In the genomic region with DNA sequence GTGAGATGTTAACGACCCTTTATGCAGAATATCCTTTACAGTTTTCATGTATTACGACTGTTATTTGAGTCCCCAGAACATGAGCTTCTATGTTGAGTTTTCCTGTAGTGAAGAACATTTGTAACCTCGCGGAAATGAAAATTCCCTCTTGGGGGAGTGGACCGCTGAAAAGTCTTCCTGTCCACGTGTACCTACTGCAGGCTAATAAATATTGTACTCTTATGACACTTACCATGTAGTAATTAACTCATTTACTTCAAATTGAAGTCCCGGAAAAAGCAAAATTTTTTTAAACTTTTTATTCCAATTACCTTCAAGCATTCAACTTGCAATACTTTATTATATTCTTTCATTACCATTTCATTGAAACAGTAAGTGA, we compare ENCODE assay signal across 8 cellular contexts. TPM values are rescaled to one million over a fixed set of nuclear protein-coding genes. Genes with fewer than 3 reads are reported as not detected.
DNase-seq lines count a peak whose midpoint lies in the region; ATAC-seq, FAIRE-seq and TF ChIP-seq lines count a peak whose summit lies in the region.

No MANE protein-coding gene starts in this region.

- no peaks in the 10 kb centered on the region for H4K20me1 ChIP-seq in keratinocyte (ENCODE audit: control insufficient read depth, extremely low read depth, insufficient read depth, low read length)

- intact Hi-C loops in activated CD4-positive, alpha-beta T cell treated with anti-CD3 and anti-CD28 coated beads, Interleukin-2, amount 10 ng/mL, durations not matched to agents 24 days and 14 days (cut with micrococcal nuclease), result loop anchor here (1.0 to 5.0 kb wide), 6 partner anchors 21 to 1904 kb away; partner anchors contain the start of genes ACYP2, CHAC2, PNPT1 and PPP4R3B
- intact Hi-C loops in activated T-helper 2 cell treated with anti-CD3 and anti-CD28 coated beads, Interferon-gamma antibody, Interleukin-2, Interleukin-4, amounts not matched to agents 10 μg/mL and 5 μg/mL and 100 μg/mL, durations not matched to agents 14 hours and 24 hours and 36 hours (cut with micrococcal nuclease), result loop anchor here (1.0 to 10.0 kb wide), 5 partner anchors 21 to 1827 kb away; partner anchors contain the start of genes CHAC2, PPP4R3B and PSME4

- H3K27me3 ChIP-seq in keratinocyte (ENCODE audit: control insufficient read depth, extremely low read depth, insufficient read depth, low read length) (no peaks in the 10 kb centered on the region), thoracic aorta (replicated peaks; ENCODE audit: insufficient read depth) (no peaks in the 10 kb centered on the region)

- H3K4me3 Mint-ChIP-seq in activated CD4-positive, alpha-beta T cell treated with anti-CD3 and anti-CD28 coated beads, Interleukin-2, amount 10 ng/mL, durations not matched to agents 24 days and 14 days, result peak overlapping the region; percentile 97
- H3K4me3 Mint-ChIP-seq in activated T-helper 2 cell treated with anti-CD3 and anti-CD28 coated beads, Interferon-gamma antibody, Interleukin-2, Interleukin-4, amounts not matched to agents 10 μg/mL and 5 μg/mL and 100 μg/mL, durations not matched to agents 14 hours and 24 hours and 36 hours (ENCODE audit: low read depth), result peak overlapping the region; percentile 99

- peaks cover 88% of the 10 kb centered on the region for H3K79me2 ChIP-seq in keratinocyte (ENCODE audit: control insufficient read depth, insufficient read depth, low read length)

- H3K36me3 Mint-ChIP-seq in activated CD4-positive, alpha-beta T cell treated with anti-CD3 and anti-CD28 coated beads, Interleukin-2, amount 10 ng/mL, durations not matched to agents 24 days and 14 days (ENCODE audit: low read depth), result peaks cover 7% of the 10 kb centered on the region
- peaks cover 22% of the 10 kb centered on the region for H3K36me3 Mint-ChIP-seq in activated T-helper 2 cell treated with anti-CD3 and anti-CD28 coated beads, Interferon-gamma antibody, Interleukin-2, Interleukin-4, amounts not matched to agents 10 μg/mL and 5 μg/mL and 100 μg/mL, durations not matched to agents 14 hours and 24 hours and 36 hours (ENCODE audit: low read depth)

- no peaks in the 10 kb centered on the region for H3K9me1 ChIP-seq in keratinocyte (ENCODE audit: control insufficient read depth, extremely low read depth, insufficient read depth, low read length)

- H3K9ac ChIP-seq in keratinocyte (ENCODE audit: control insufficient read depth, extremely low read depth, insufficient read depth, low read length), result peak overlapping the region; percentile 91

- no peaks in the 10 kb centered on the region for H3K9me3 Mint-ChIP-seq in activated CD4-positive, alpha-beta T cell treated with anti-CD3 and anti-CD28 coated beads, Interleukin-2, amount 10 ng/mL, durations not matched to agents 24 days and 14 days
- H3K9me3 Mint-ChIP-seq in activated T-helper 2 cell treated with anti-CD3 and anti-CD28 coated beads, Interferon-gamma antibody, Interleukin-2, Interleukin-4, amounts not matched to agents 10 μg/mL and 5 μg/mL and 100 μg/mL, durations not matched to agents 14 hours and 24 hours and 36 hours, result no peaks in the 10 kb centered on the region

- peak overlapping the region; percentile 92 for H3K4me2 ChIP-seq in keratinocyte (ENCODE audit: control insufficient read depth, extremely low read depth, insufficient read depth, low read depth, low read length)

- H3K27ac Mint-ChIP-seq in activated CD4-positive, alpha-beta T cell treated with anti-CD3 and anti-CD28 coated beads, Interleukin-2, amount 10 ng/mL, durations not matched to agents 24 days and 14 days, result peak overlapping the region; percentile 96
- peak overlapping the region; percentile 97 for H3K27ac Mint-ChIP-seq in activated T-helper 2 cell treated with anti-CD3 and anti-CD28 coated beads, Interferon-gamma antibody, Interleukin-2, Interleukin-4, amounts not matched to agents 10 μg/mL and 5 μg/mL and 100 μg/mL, durations not matched to agents 14 hours and 24 hours and 36 hours

- dilution Hi-C loops in keratinocyte (cut with MboI; ENCODE audit: extremely low pct_ligation_motif_present, low sequenced_read_pairs), result no loop called here

- H2AFZ ChIP-seq in keratinocyte (ENCODE audit: control insufficient read depth, low read length), result peak overlapping the region; percentile 95

- TF ChIP-seq CTCF in keratinocyte (optimal IDR thresholded peaks at IDR 0.05 in 1 of 3, IDR thresholded peaks at IDR 0.05 in 1 of 3, conservative IDR thresholded peaks at IDR 0.05 in 1 of 3; ENCODE audit: extremely low read depth in 1 of 3, insufficient read depth in 2 of 3, low read length in 3 of 3) (no peak), thoracic aorta (IDR thresholded peaks at IDR 0.05) (no peak)

- H3K36me3 ChIP-seq in keratinocyte (ENCODE audit: control insufficient read depth in 2 of 2, extremely low read depth in 1 of 2, insufficient read depth in 2 of 2, low read length in 2 of 2) (no peaks in the 10 kb centered on the region), thoracic aorta (no peaks in the 10 kb centered on the region)

- H3K9me3 ChIP-seq in keratinocyte (ENCODE audit: control insufficient read depth, low read depth, low read length) (no peaks in the 10 kb centered on the region), thoracic aorta (no peaks in the 10 kb centered on the region)

- no peak for ATAC-seq in thoracic aorta (ENCODE audit: insufficient number of reproducible peaks, low FRiP score, low read depth)

- peaks cover 28% of the 10 kb centered on the region for H3K4me1 Mint-ChIP-seq in activated CD4-positive, alpha-beta T cell treated with anti-CD3 and anti-CD28 coated beads, Interleukin-2, amount 10 ng/mL, durations not matched to agents 24 days and 14 days
- peaks cover 38% of the 10 kb centered on the region for H3K4me1 Mint-ChIP-seq in activated T-helper 2 cell treated with anti-CD3 and anti-CD28 coated beads, Interferon-gamma antibody, Interleukin-2, Interleukin-4, amounts not matched to agents 10 μg/mL and 5 μg/mL and 100 μg/mL, durations not matched to agents 14 hours and 24 hours and 36 hours (ENCODE audit: low read depth)

- H3K27ac ChIP-seq in keratinocyte (ENCODE audit: control insufficient read depth, insufficient read depth, low read length) (peak overlapping the region; percentile 90), thoracic aorta (peak overlapping the region; percentile 78 to 81)

- H3K4me3 ChIP-seq in keratinocyte (ENCODE audit: control insufficient read depth in 2 of 3, extremely low read depth in 1 of 3, insufficient read depth in 2 of 3, low read depth in 1 of 3, low read length in 3 of 3) (peak overlapping the region; percentile 85 to 99 (median 96)), thoracic aorta (peak overlapping the region; percentile 91)

- no peaks in the 10 kb centered on the region for H3K27me3 Mint-ChIP-seq in activated CD4-positive, alpha-beta T cell treated with anti-CD3 and anti-CD28 coated beads, Interleukin-2, amount 10 ng/mL, durations not matched to agents 24 days and 14 days
- no peaks in the 10 kb centered on the region for H3K27me3 Mint-ChIP-seq in activated T-helper 2 cell treated with anti-CD3 and anti-CD28 coated beads, Interferon-gamma antibody, Interleukin-2, Interleukin-4, amounts not matched to agents 10 μg/mL and 5 μg/mL and 100 μg/mL, durations not matched to agents 14 hours and 24 hours and 36 hours (ENCODE audit: low read depth)

- FAIRE-seq in keratinocyte (lab: Jason Lieb, UNC), result no peak

- DNase-seq in activated CD4-positive, alpha-beta T cell treated with anti-CD3 and anti-CD28 coated beads, Interleukin-2, amount 10 ng/mL, durations not matched to agents 24 days and 14 days, result no peak
- DNase-seq in activated CD4-positive, alpha-beta T cell treated with anti-CD3 and anti-CD28 coated beads for 4 hours, result no peak
- DNase-seq in activated T-helper 2 cell treated with anti-CD3 and anti-CD28 coated beads, Interferon-gamma antibody, Interleukin-2, Interleukin-4, amounts not matched to agents 10 μg/mL and 5 μg/mL and 100 μg/mL, durations not matched to agents 14 hours and 24 hours and 36 hours (ENCODE audit: low spot score), result no peak
- DNase-seq in keratinocyte (ENCODE audit: low read depth, low spot score), result no peak
- DNase-seq in thoracic aorta (ENCODE audit: low spot score), result no peak
- no peak for DNase-seq in NCI-H2029 (lab: John Stamatoyannopoulos, UW)
- DNase-seq in anterior cingulate cortex (lab: John Stamatoyannopoulos, UW), result no peak
- DNase-seq in H4 (ENCODE audit: low spot score), result no peak

- H3K4me1 ChIP-seq in keratinocyte (ENCODE audit: control insufficient read depth, extremely low read depth, insufficient read depth, low read length) (peaks cover 24% of the 10 kb centered on the region), thoracic aorta (ENCODE audit: control insufficient read depth in 1 of 2, low read depth in 2 of 2) (peaks cover 28 to 61% of the 10 kb centered on the region in 2 donors)

RNA-seq across cellular contexts. Expression of gene ERLEC1, which starts 1.1 kb away (rescaled TPM):
- total RNA-seq in activated CD4-positive, alpha-beta T cell treated with anti-CD3 and anti-CD28 coated beads, Interleukin-2, amount 10 ng/mL, durations not matched to agents 24 days and 14 days, result 24.1 and 24.9 TPM in 2 replicates
- 36.0 and 36.2 TPM in 2 replicates for total RNA-seq in activated T-helper 2 cell treated with anti-CD3 and anti-CD28 coated beads, Interferon-gamma antibody, Interleukin-2, Interleukin-4, amounts not matched to agents 10 μg/mL and 5 μg/mL and 100 μg/mL, durations not matched to agents 14 hours and 24 hours and 36 hours
- 22.2 to 35.6 TPM (median 26.6 TPM) in 3 replicates for polyA plus RNA-seq in keratinocyte
- 44.4 TPM for polyA plus RNA-seq in keratinocyte (2011; ENCODE audit: low read depth)
- polyA plus RNA-seq in keratinocyte (2011; cell fraction: cytosol; rRNA removed), result 20.0 and 39.0 TPM in 2 replicates
- polyA plus RNA-seq in keratinocyte (2011; cell fraction: nucleus; rRNA removed), result 22.2 and 27.9 TPM in 2 replicates
- polyA plus RNA-seq in keratinocyte (2012; ENCODE audit: low replicate concordance), result 24.8 and 27.1 TPM in 2 replicates
- 3.9 to 11.5 TPM (median 5.7 TPM) in 3 replicates for polyA minus RNA-seq in keratinocyte
- polyA minus RNA-seq in keratinocyte (2011; cell fraction: cytosol; rRNA and poly(A)+ RNA removed), result 31.1 TPM
- polyA minus RNA-seq in keratinocyte (2011; cell fraction: nucleus; rRNA and poly(A)+ RNA removed), result 11.9 and 14.0 TPM in 2 replicates
- total RNA-seq in thoracic aorta, result 10 to 100 TPM; 50.3 to 88.5 TPM
- total RNA-seq in H4 (2014; rRNA removed; shearing (Covaris generic)), result 70.3 and 85.9 TPM in 2 replicates

RNA-seq across cellular contexts. Expression of gene ASB3, which starts 1.1 kb away (rescaled TPM):
- total RNA-seq in activated CD4-positive, alpha-beta T cell treated with anti-CD3 and anti-CD28 coated beads, Interleukin-2, amount 10 ng/mL, durations not matched to agents 24 days and 14 days, result 19.6 and 24.0 TPM in 2 replicates
- 24.3 and 26.4 TPM in 2 replicates for total RNA-seq in activated T-helper 2 cell treated with anti-CD3 and anti-CD28 coated beads, Interferon-gamma antibody, Interleukin-2, Interleukin-4, amounts not matched to agents 10 μg/mL and 5 μg/mL and 100 μg/mL, durations not matched to agents 14 hours and 24 hours and 36 hours
- polyA plus RNA-seq in keratinocyte, result 11.4 to 16.6 TPM (median 13.2 TPM) in 3 replicates
- 4.9 TPM for polyA plus RNA-seq in keratinocyte (2011; ENCODE audit: low read depth)
- 7.1 and 17.1 TPM in 2 replicates for polyA plus RNA-seq in keratinocyte (2011; cell fraction: cytosol; rRNA removed)
- 15.1 and 18.7 TPM in 2 replicates for polyA plus RNA-seq in keratinocyte (2011; cell fraction: nucleus; rRNA removed)
- polyA plus RNA-seq in keratinocyte (2012; ENCODE audit: low replicate concordance), result 7.5 and 7.7 TPM in 2 replicates
- polyA minus RNA-seq in keratinocyte, result 5.1 to 19.9 TPM (median 14.1 TPM) in 3 replicates
- polyA minus RNA-seq in keratinocyte (2011; cell fraction: cytosol; rRNA and poly(A)+ RNA removed), result 6.7 TPM
- 9.9 and 15.6 TPM in 2 replicates for polyA minus RNA-seq in keratinocyte (2011; cell fraction: nucleus; rRNA and poly(A)+ RNA removed)
- 10 to 100 TPM; 13.3 to 24.1 TPM for total RNA-seq in thoracic aorta
- total RNA-seq in H4 (2014; rRNA removed; shearing (Covaris generic)), result 24.8 and 27.8 TPM in 2 replicates

RNA-seq across cellular contexts. Expression of gene CHAC2, which starts 20.3 kb away (rescaled TPM):
- total RNA-seq in activated CD4-positive, alpha-beta T cell treated with anti-CD3 and anti-CD28 coated beads, Interleukin-2, amount 10 ng/mL, durations not matched to agents 24 days and 14 days, result 24.8 and 27.4 TPM in 2 replicates
- 22.4 and 25.3 TPM in 2 replicates for total RNA-seq in activated T-helper 2 cell treated with anti-CD3 and anti-CD28 coated beads, Interferon-gamma antibody, Interleukin-2, Interleukin-4, amounts not matched to agents 10 μg/mL and 5 μg/mL and 100 μg/mL, durations not matched to agents 14 hours and 24 hours and 36 hours
- 5.4 to 10.9 TPM (median 6.9 TPM) in 3 replicates for polyA plus RNA-seq in keratinocyte
- polyA plus RNA-seq in keratinocyte (2011; ENCODE audit: low read depth), result 1.6 TPM
- polyA plus RNA-seq in keratinocyte (2011; cell fraction: cytosol; rRNA removed), result 4.7 and 7.8 TPM in 2 replicates
- 2.2 and 3.9 TPM in 2 replicates for polyA plus RNA-seq in keratinocyte (2011; cell fraction: nucleus; rRNA removed)
- 2.1 and 7.3 TPM in 2 replicates for polyA plus RNA-seq in keratinocyte (2012; ENCODE audit: low replicate concordance)
- polyA minus RNA-seq in keratinocyte, result 0.76 to 2.0 TPM (median 1.4 TPM) in 3 replicates
- polyA minus RNA-seq in keratinocyte (2011; cell fraction: cytosol; rRNA and poly(A)+ RNA removed), result 4.0 TPM
- 1.2 and 2.2 TPM in 2 replicates for polyA minus RNA-seq in keratinocyte (2011; cell fraction: nucleus; rRNA and poly(A)+ RNA removed)
- total RNA-seq in thoracic aorta, result 1 to 10 TPM; 1.5 to 1.8 TPM
- total RNA-seq in H4 (2014; rRNA removed; shearing (Covaris generic)), result 36.1 and 37.0 TPM in 2 replicates
